In the genomic region with DNA sequence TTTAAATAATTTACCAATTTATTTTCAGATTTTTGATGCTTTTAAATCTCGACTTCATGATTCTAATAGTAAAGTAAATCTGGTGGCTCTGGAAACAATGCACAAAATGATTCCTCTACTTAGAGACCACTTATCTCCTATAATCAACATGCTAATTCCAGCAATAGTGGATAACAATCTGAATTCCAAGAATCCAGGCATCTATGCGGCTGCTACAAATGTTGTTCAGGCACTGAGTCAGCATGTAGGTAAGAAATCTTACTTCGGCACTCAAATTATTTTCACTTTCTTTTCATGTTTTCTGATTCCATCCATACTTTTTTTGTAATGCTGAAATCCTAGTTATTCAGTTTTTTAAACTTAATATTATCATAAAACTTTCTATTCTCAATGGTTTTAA, we compare ENCODE assay signal across 17 cellular contexts. TPM values are rescaled to one million over a fixed set of nuclear protein-coding genes. Genes with fewer than 3 reads are reported as not detected.
A peak's percentile ranks its signal among the peaks of the same experiment; 100 is the strongest.
DNase-seq lines count a peak whose midpoint lies in the region; ATAC-seq, FAIRE-seq and TF ChIP-seq lines count a peak whose summit lies in the region.
"Had no signal": no experiment of that assay in that cellular context is flagged by ENCODE, and none has a peak within 500 bp of the region (broad histone marks: within the 10 kb centered on the region; RNA-seq: fewer than 3 reads in every experiment).

No MANE protein-coding gene starts in this region.

- intact Hi-C loops in vagina (cut with DNase I), result no loop called here

- no peak overlapping the region for H2BK12ac ChIP-seq in trophoblast cell (ENCODE audit: low read length)

- H3K79me2 ChIP-seq in astrocyte (ENCODE audit: insufficient read depth, low read length) (peaks cover 2% of the 10 kb centered on the region), trophoblast cell (ENCODE audit: control insufficient read depth, insufficient read depth, low read length, poor library complexity) (no peaks in the 10 kb centered on the region), GM23338 (replicated peaks; ENCODE audit: insufficient read depth) (no peaks in the 10 kb centered on the region)

- ATAC-seq in GM23338, result no peak

- no peaks in the 10 kb centered on the region for H3K4me1 ChIP-seq in astrocyte (ENCODE audit: insufficient read depth, low read length)
- H3K4me1 ChIP-seq in trophoblast cell (ENCODE audit: control insufficient read depth in 1 of 2, insufficient read depth in 2 of 2, low read length in 2 of 2), result peaks cover 0 to 6% of the 10 kb centered on the region in 2 experiments
- H3K4me1 ChIP-seq in vagina, result no peaks in the 10 kb centered on the region
- no peaks in the 10 kb centered on the region for H3K4me1 ChIP-seq in GM23338 (ENCODE audit: insufficient read depth)

- no peaks in the 10 kb centered on the region for H3K79me1 ChIP-seq in trophoblast cell (ENCODE audit: low read length)

- H3K4me3 ChIP-seq in astrocyte (ENCODE audit: insufficient read depth, low read depth, low read length), result no peak overlapping the region
- H3K4me3 ChIP-seq in trophoblast cell (ENCODE audit: low read depth, low read length), result no peak overlapping the region
- H3K4me3 ChIP-seq in vagina, result no peak overlapping the region
- no peak overlapping the region for H3K4me3 ChIP-seq in GM23338

- no peak overlapping the region for H2BK120ac ChIP-seq in trophoblast cell (ENCODE audit: insufficient read depth, low read length, poor library complexity)

- no peak overlapping the region for H3K23ac ChIP-seq in trophoblast cell (ENCODE audit: low read length)

- peak; percentile 16 for DNase-seq in OCI-M1 (lab: John Stamatoyannopoulos, UW)
- peak; percentile 8 for DNase-seq in astrocyte (ENCODE audit: low read depth)
- DNase-seq in trophoblast cell, result peak; percentile 77 to 95
- no peak for DNase-seq in vagina (ENCODE audit: extremely low spot score in 2 of 2)
- no peak for DNase-seq in GM23338 (ENCODE audit: low spot score)
- no peak for DNase-seq in NCI-H1694 (lab: John Stamatoyannopoulos, UW)
- DNase-seq in stimulated activated CD8-positive, alpha-beta memory T cell treated with anti-CD3 and anti-CD28 coated beads, Interleukin-4, amount 100 ng/mL, for 48 hours, result no peak
- DNase-seq: C1 segment of cervical spinal cord; CD4-positive, alpha-beta memory T cell; COR-L47; DMS153; DND-41; GOT3; H7; HCEC 1CT had no signal

- no peak overlapping the region for H3K18ac ChIP-seq in trophoblast cell (ENCODE audit: low read length)

- H3K27ac Mint-ChIP-seq in astrocyte (ENCODE audit: unreplicated experiment) (no peak overlapping the region), GM23338 (no peak overlapping the region)
- H3K27ac Mint-ChIP-seq: CD4-positive, alpha-beta memory T cell had no signal

- peaks cover 4% of the 10 kb centered on the region for H4K20me1 ChIP-seq in astrocyte (ENCODE audit: insufficient read depth, low read length)
- no peaks in the 10 kb centered on the region; the same call in 1 of the 2 replicates for H4K20me1 ChIP-seq in GM23338 (replicated peaks; ENCODE audit: insufficient read depth)

- no peak overlapping the region for H2BK5ac ChIP-seq in trophoblast cell (ENCODE audit: low read depth, low read length, poor library complexity)

- FAIRE-seq in astrocyte (lab: Jason Lieb, UNC) (no peak), islet of Langerhans (lab: Jason Lieb, UNC) (peak; percentile 5)
- FAIRE-seq: GM12892 had no signal

- no peak overlapping the region for H3K9ac ChIP-seq in astrocyte (ENCODE audit: low read length)
- no peak overlapping the region for H3K9ac ChIP-seq in trophoblast cell (ENCODE audit: low read length)

- H3K27ac ChIP-seq in astrocyte (ENCODE audit: low read depth, low read length), result no peak overlapping the region
- H3K27ac ChIP-seq in trophoblast cell (ENCODE audit: low read depth, low read length), result no peak overlapping the region
- no peak overlapping the region for H3K27ac ChIP-seq in vagina
- no peak overlapping the region for H3K27ac ChIP-seq in GM23338 (ENCODE audit: low read depth)

- H4K8ac ChIP-seq in trophoblast cell (ENCODE audit: low read depth, low read length), result no peak overlapping the region

- H4K12ac ChIP-seq in trophoblast cell (ENCODE audit: low read depth, low read length), result no peak overlapping the region

- H3K36me3 ChIP-seq in astrocyte (ENCODE audit: insufficient read depth, low read length) (no peaks in the 10 kb centered on the region), trophoblast cell (ENCODE audit: control insufficient read depth in 1 of 2, insufficient read depth in 2 of 2, low read length in 2 of 2) (no peaks in the 10 kb centered on the region), vagina (no peaks in the 10 kb centered on the region), GM23338 (ENCODE audit: insufficient read depth) (no peaks in the 10 kb centered on the region)

- H3K27me3 ChIP-seq in astrocyte (ENCODE audit: insufficient read depth, low read length), result no peaks in the 10 kb centered on the region
- no peaks in the 10 kb centered on the region for H3K27me3 ChIP-seq in trophoblast cell (ENCODE audit: insufficient read depth, low read length)
- H3K27me3 ChIP-seq in vagina, result no peaks in the 10 kb centered on the region
- no peaks in the 10 kb centered on the region for H3K27me3 ChIP-seq in GM23338 (ENCODE audit: insufficient read depth)

- WGBS in trophoblast cell (ENCODE audit: extremely low coverage, insufficient coverage, insufficient read length), result no CpG with 5 or more reads among the region's 3 CpGs

- H2AK5ac ChIP-seq in trophoblast cell (ENCODE audit: low read length), result no peak overlapping the region

- no peak overlapping the region for H3K4ac ChIP-seq in trophoblast cell (ENCODE audit: low read depth, low read length)

- no peaks in the 10 kb centered on the region for H3K27me3 Mint-ChIP-seq in astrocyte (ENCODE audit: low read depth, unreplicated experiment)
- H3K27me3 Mint-ChIP-seq in GM23338 (ENCODE audit: insufficient read depth, low read depth, poor library complexity), result peaks cover 2% of the 10 kb centered on the region
- H3K27me3 Mint-ChIP-seq: CD4-positive, alpha-beta memory T cell had no signal

- no peak overlapping the region for H2AFZ ChIP-seq in astrocyte (ENCODE audit: low read depth, low read length)
- H2AFZ ChIP-seq in trophoblast cell (ENCODE audit: insufficient read depth, low read length, poor library complexity), result no peak overlapping the region
- no peak overlapping the region for H2AFZ ChIP-seq in GM23338

- H3K4me1 Mint-ChIP-seq in astrocyte (ENCODE audit: low read depth, unreplicated experiment) (peaks cover 3% of the 10 kb centered on the region), GM23338 (no peaks in the 10 kb centered on the region)
- H3K4me1 Mint-ChIP-seq: CD4-positive, alpha-beta memory T cell had no signal

- H3K4me2 ChIP-seq in astrocyte (ENCODE audit: low read length) (no peak overlapping the region), trophoblast cell (ENCODE audit: low read length) (no peak overlapping the region), GM23338 (no peak overlapping the region)

- peaks cover 2% of the 10 kb centered on the region for H3K36me3 Mint-ChIP-seq in astrocyte (ENCODE audit: low read depth, unreplicated experiment)
- peaks cover 5% of the 10 kb centered on the region; the same call in 1 of the 3 replicates for H3K36me3 Mint-ChIP-seq in GM23338 (ENCODE audit: low read depth)

- no peak for TF ChIP-seq POLR2A in vagina (IDR thresholded peaks at IDR 0.05)

- H3K9me3 ChIP-seq in astrocyte (ENCODE audit: insufficient read depth, low read depth, low read length) (no peaks in the 10 kb centered on the region), trophoblast cell (ENCODE audit: insufficient read depth, low read depth, low read length) (no peaks in the 10 kb centered on the region), vagina (no peaks in the 10 kb centered on the region)

- H4K91ac ChIP-seq in trophoblast cell (ENCODE audit: low read depth, low read length), result no peak overlapping the region

- TF ChIP-seq CTCF in astrocyte (IDR thresholded peaks at IDR 0.05; ENCODE audit: insufficient read depth, low read depth, low read length), result no peak
- TF ChIP-seq CTCF in vagina (IDR thresholded peaks at IDR 0.05), result no peak
- no peak for TF ChIP-seq CTCF in GM23338 (conservative IDR thresholded peaks at IDR 0.05; ENCODE audit: low read depth in 2 of 2)

- no peak overlapping the region for H3K14ac ChIP-seq in trophoblast cell (ENCODE audit: low read length)

- no peaks in the 10 kb centered on the region for H3K9me2 ChIP-seq in GM23338 (ENCODE audit: insufficient read depth)

- no peaks in the 10 kb centered on the region for H3F3A ChIP-seq in GM23338 (replicated peaks; ENCODE audit: low read depth)

- H3K4me3 Mint-ChIP-seq in astrocyte (ENCODE audit: unreplicated experiment), result no peak overlapping the region
- H3K4me3 Mint-ChIP-seq in GM23338, result no peak overlapping the region
- H3K4me3 Mint-ChIP-seq: CD4-positive, alpha-beta memory T cell had no signal

- H3K9me3 Mint-ChIP-seq in astrocyte (ENCODE audit: unreplicated experiment) (no peaks in the 10 kb centered on the region), GM23338 (peaks cover 3% of the 10 kb centered on the region; the same call in 1 of the 3 replicates)
- H3K9me3 Mint-ChIP-seq: CD4-positive, alpha-beta memory T cell had no signal

TF ChIP-seq in GM23338, 12 proteins besides CTCF, POLR2A, EP300 and RAD21:
- TF ChIP-seq EZH2phosphoT487 (IDR thresholded peaks at IDR 0.05; ENCODE audit: unreplicated experiment) (no peak), JUNB (IDR thresholded peaks at IDR 0.05; ENCODE audit: unreplicated experiment) (no peak), ZNF114 (CRISPR knock-in tag; IDR thresholded peaks at IDR 0.05) (no peak), CREB1 (CRISPR knock-in tag; IDR thresholded peaks at IDR 0.05; ENCODE audit: low read depth) (no peak), STAT1 (IDR thresholded peaks at IDR 0.05; ENCODE audit: unreplicated experiment) (no peak), POLR2AphosphoS5 (IDR thresholded peaks at IDR 0.05; ENCODE audit: low read depth) (no peak), NANOG (IDR thresholded peaks at IDR 0.05; ENCODE audit: borderline replicate concordance) (no peak)
- TF ChIP-seq, protein P1, sequence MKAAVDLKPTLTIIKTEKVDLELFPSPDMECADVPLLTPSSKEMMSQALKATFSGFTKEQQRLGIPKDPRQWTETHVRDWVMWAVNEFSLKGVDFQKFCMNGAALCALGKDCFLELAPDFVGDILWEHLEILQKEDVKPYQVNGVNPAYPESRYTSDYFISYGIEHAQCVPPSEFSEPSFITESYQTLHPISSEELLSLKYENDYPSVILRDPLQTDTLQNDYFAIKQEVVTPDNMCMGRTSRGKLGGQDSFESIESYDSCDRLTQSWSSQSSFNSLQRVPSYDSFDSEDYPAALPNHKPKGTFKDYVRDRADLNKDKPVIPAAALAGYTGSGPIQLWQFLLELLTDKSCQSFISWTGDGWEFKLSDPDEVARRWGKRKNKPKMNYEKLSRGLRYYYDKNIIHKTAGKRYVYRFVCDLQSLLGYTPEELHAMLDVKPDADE (IDR thresholded peaks at IDR 0.05), result no peak
TF ChIP-seq in GM23338: peak in this region for 0.

RNA-seq across cellular contexts. Expression of a gene that starts 15.5 kb away (rescaled TPM):
- total RNA-seq in astrocyte, result 42.6 and 43.3 TPM in 2 replicates
- 23.0 and 23.1 TPM in 2 replicates for polyA plus RNA-seq in trophoblast cell (2013)
- total RNA-seq in vagina, result 29.7 TPM
- 23.9 and 56.9 TPM in 2 replicates for total RNA-seq in GM23338 (2014; rRNA removed; shearing (Covaris generic))
- polyA plus RNA-seq in GM23338 (2016; fragmentation: Nextera tagmentation; extraction: Ambion mirVana), result 27.0 and 30.7 TPM in 2 replicates

Comparison
In these comparisons a context has a peak if more than half of its experiments do, and no peak if none do; other contexts are left out.
1. DNase-seq: peak in OCI-M1 (single experiment), astrocyte (single experiment) and trophoblast cell (2 of 2); none in vagina (0 of 2), GM23338 (single experiment), NCI-H1694 (single experiment) and stimulated activated CD8-positive, alpha-beta memory T cell treated with anti-CD3 and anti-CD28 coated beads, Interleukin-4, amount 100 ng/mL, for 48 hours (single experiment).